ENCODE assay signal across 1 cellular context in genomic region chr10:101018600-101019439, GRCh38.
A peak's percentile ranks its signal among the peaks of the same experiment; 100 is the strongest.
TF ChIP-seq lines count a peak whose summit lies in the region.

No MANE protein-coding gene starts in this region.

TF ChIP-seq in HepG2, 621 proteins besides CTCF, POLR2A, EP300 and RAD21 (continued from another document and continues in another):
- TF ChIP-seq ZNF574 (CRISPR knock-in tag; IDR thresholded peaks at IDR 0.05) (peak; percentile 60; the same call in 1 of the 2 replicates), ZNF18 (CRISPR knock-in tag; IDR thresholded peaks at IDR 0.05; ENCODE audit: insufficient replicate concordance) (no peak), ZNF670 (CRISPR knock-in tag; IDR thresholded peaks at IDR 0.05; ENCODE audit: borderline replicate concordance) (no peak), ZSCAN22 (CRISPR knock-in tag; IDR thresholded peaks at IDR 0.05) (no peak), NR2F6 (IDR thresholded peaks at IDR 0.05) (no peak), NR2F6 (CRISPR knock-in tag; IDR thresholded peaks at IDR 0.05) (peak; percentile 23; the same call in 1 of the 2 replicates), CHCHD3 (CRISPR knock-in tag; IDR thresholded peaks at IDR 0.05) (no peak; the same call in 1 of the 2 replicates), MYC (CRISPR knock-in tag; IDR thresholded peaks at IDR 0.05; ENCODE audit: borderline replicate concordance) (peak; percentile 96), ZNF674 (CRISPR knock-in tag; IDR thresholded peaks at IDR 0.05; ENCODE audit: low read depth) (no peak), HDAC6 (IDR thresholded peaks at IDR 0.05; ENCODE audit: low read depth, low read length) (no peak), CCAR2 (optimal IDR thresholded peaks at IDR 0.05; ENCODE audit: low read depth, low read length) (no peak), AHDC1 (CRISPR knock-in tag; IDR thresholded peaks at IDR 0.05; ENCODE audit: borderline replicate concordance) (no peak), ISL2 (CRISPR knock-in tag; IDR thresholded peaks at IDR 0.05) (no peak), SPEN (CRISPR knock-in tag; IDR thresholded peaks at IDR 0.05; ENCODE audit: low read depth) (peak; percentile 55), DMAP1 (CRISPR knock-in tag; IDR thresholded peaks at IDR 0.05) (peak; percentile 67), ZNF138 (CRISPR knock-in tag; IDR thresholded peaks at IDR 0.05; ENCODE audit: low read depth) (no peak; the same call in 1 of the 2 replicates), ZNF792 (CRISPR knock-in tag; IDR thresholded peaks at IDR 0.05) (0 out of 2 replicates have a peak, but pooled peaks have one; percentile 61), NFKBIZ (CRISPR knock-in tag; IDR thresholded peaks at IDR 0.05) (0 out of 2 replicates have a peak, but pooled peaks have one; percentile 23), NPAS2 (CRISPR knock-in tag; IDR thresholded peaks at IDR 0.05; ENCODE audit: borderline replicate concordance) (no peak), ZFAT (CRISPR knock-in tag; conservative IDR thresholded peaks at IDR 0.05) (no peak), KLF12 (CRISPR knock-in tag; IDR thresholded peaks at IDR 0.05; ENCODE audit: borderline replicate concordance) (no peak), PAX8 (CRISPR knock-in tag; IDR thresholded peaks at IDR 0.05; ENCODE audit: borderline replicate concordance) (no peak), TEAD2 (CRISPR knock-in tag; IDR thresholded peaks at IDR 0.05) (no peak), POGK (CRISPR knock-in tag; conservative IDR thresholded peaks at IDR 0.05) (peak; percentile 79), ZNF354B (CRISPR knock-in tag; IDR thresholded peaks at IDR 0.05) (peak; percentile 58; the same call in 1 of the 2 replicates), STAG1 (CRISPR knock-in tag; IDR thresholded peaks at IDR 0.05) (peak; percentile 84), DNMT1 (CRISPR knock-in tag; IDR thresholded peaks at IDR 0.05) (peak; percentile 76; the same call in 1 of the 2 replicates), ZFP37 (CRISPR knock-in tag; IDR thresholded peaks at IDR 0.05; ENCODE audit: borderline replicate concordance) (no peak), RELA (CRISPR knock-in tag; IDR thresholded peaks at IDR 0.05) (0 out of 2 replicates have a peak, but pooled peaks have one; percentile 42), TCF7L2 (IDR thresholded peaks at IDR 0.05; ENCODE audit: low read depth, low read length) (no peak), ZNF609 (CRISPR knock-in tag; IDR thresholded peaks at IDR 0.05; ENCODE audit: borderline replicate concordance) (no peak), ZNF260 (CRISPR knock-in tag; IDR thresholded peaks at IDR 0.05; ENCODE audit: borderline replicate concordance, low read depth) (no peak), KDM5B (CRISPR knock-in tag; IDR thresholded peaks at IDR 0.05; ENCODE audit: borderline replicate concordance) (peak; percentile 84), ZNF562 (CRISPR knock-in tag; IDR thresholded peaks at IDR 0.05; ENCODE audit: borderline replicate concordance) (no peak), SP140L (CRISPR knock-in tag; IDR thresholded peaks at IDR 0.05; ENCODE audit: borderline replicate concordance) (no peak), ZNF883 (CRISPR knock-in tag; IDR thresholded peaks at IDR 0.05; ENCODE audit: not compliant biosample characterization) (peak; percentile 65), GMEB2 (CRISPR knock-in tag; IDR thresholded peaks at IDR 0.05; ENCODE audit: low read depth) (no peak), ZNF576 (CRISPR knock-in tag; IDR thresholded peaks at IDR 0.05) (peak; percentile 36; the same call in 1 of the 2 replicates), ZMYM4 (CRISPR knock-in tag; IDR thresholded peaks at IDR 0.05) (no peak), ZNF143 (CRISPR knock-in tag; IDR thresholded peaks at IDR 0.05) (no peak), ZNF749 (CRISPR knock-in tag; IDR thresholded peaks at IDR 0.05; ENCODE audit: borderline replicate concordance) (no peak), TFDP1 (CRISPR knock-in tag; IDR thresholded peaks at IDR 0.05; ENCODE audit: borderline replicate concordance) (peak; percentile 63; the same call in 1 of the 2 replicates), EEA1 (CRISPR knock-in tag; IDR thresholded peaks at IDR 0.05; ENCODE audit: borderline replicate concordance) (no peak), XRCC5 (optimal IDR thresholded peaks at IDR 0.05; ENCODE audit: low read length) (peak; percentile 79), ZMYM2 (CRISPR knock-in tag; IDR thresholded peaks at IDR 0.05) (no peak), CBX5 (CRISPR knock-in tag; IDR thresholded peaks at IDR 0.05; ENCODE audit: borderline replicate concordance) (peak; percentile 53; the same call in 1 of the 2 replicates), ZNF777 (CRISPR knock-in tag; IDR thresholded peaks at IDR 0.05) (peak; percentile 98)
